In genomic region chr6:118743744-118744143, GRCh38 we compare ENCODE assay signal across 23 cellular contexts.
DNase-seq lines count a peak whose midpoint lies in the region; ATAC-seq and TF ChIP-seq lines count a peak whose summit lies in the region.
"Had no signal": no experiment of that assay in that cellular context is flagged by ENCODE, and none has a peak within 500 bp of the region (broad histone marks: within the 10 kb centered on the region; RNA-seq: fewer than 3 reads in every experiment).

No MANE protein-coding gene starts in this region.

- no peaks in the 10 kb centered on the region for H3K36me3 ChIP-seq in adipocyte (ENCODE audit: control insufficient read depth, insufficient read depth, low read length, severe bottlenecking)
- H3K36me3 ChIP-seq: left lung, right lobe of liver, thyroid gland, WERI-Rb-1 had no signal

- ATAC-seq in left ventricle myocardium superior (peak; percentile 68), GM21528 (IDR thresholded peaks at IDR 0.05; ENCODE audit: low FRiP score, unreplicated experiment) (no peak)
- ATAC-seq: left lung; natural killer cell treated with Interleukin-12 subunit alpha and Interleukin-12 subunit beta and Interleukin-15 and Interleukin-18, amount 100 ng/mL, for 72 hours had no signal

- H3K4me3 ChIP-seq in adipocyte (ENCODE audit: low read length): no peak overlapping the region
- H3K4me3 ChIP-seq: dorsolateral prefrontal cortex, hepatocyte, left lung, right lobe of liver, thyroid gland had no signal

- peaks cover 5% of the 10 kb centered on the region for H3K4me1 ChIP-seq in adipocyte (ENCODE audit: control insufficient read depth, insufficient read depth, low read length)
- H3K4me1 ChIP-seq: right lobe of liver, thyroid gland had no signal

- H3K27me3 ChIP-seq in adipocyte (replicated peaks; ENCODE audit: control insufficient read depth, insufficient read depth, low read length): no peaks in the 10 kb centered on the region
- H3K27me3 ChIP-seq: dorsolateral prefrontal cortex, hepatocyte, left lung, right lobe of liver, thyroid gland had no signal

- H3K9me3 ChIP-seq in adipocyte (ENCODE audit: control insufficient read depth, low read length): no peaks in the 10 kb centered on the region
- H3K9me3 ChIP-seq: left lung, right lobe of liver, thyroid gland had no signal

- DNase-seq in AG08395 (ENCODE audit: low spot score) (peak; percentile 41), GM04503 (ENCODE audit: low read depth) (peak; percentile 48), adipocyte (ENCODE audit: low read depth) (peak; percentile 43), left ventricle myocardium superior (no peak), GM03348 (ENCODE audit: low spot score) (no peak), GM13977 (ENCODE audit: low spot score) (no peak)
- DNase-seq: activated CD4-positive, alpha-beta T cell treated with anti-CD3 and anti-CD28 coated beads, Interleukin-2, amount 10 ng/mL, durations not matched to agents 24 days and 14 days; anterior cingulate cortex; CD4-positive, alpha-beta T cell; cerebellar nuclear complex; dorsolateral prefrontal cortex; Karpas-422; left lung; NCI-H187 treated with DMSO at 0.1 percent for 48 hours; NCI-H2227 treated with DMSO at 0.1 percent for 48 hours; NCI-H748 treated with DMSO at 0.1 percent for 48 hours; right lobe of liver; stimulated activated CD4-positive, alpha-beta T cell treated with anti-CD3 and anti-CD28 coated beads, Interleukin-15, amount 100 ng/mL, for 24 hours; thyroid gland; WERI-Rb-1 had no signal

- intact Hi-C loops in left ventricle myocardium superior (cut with micrococcal nuclease): no loop called here

- no peak overlapping the region for H3K9ac ChIP-seq in adipocyte (ENCODE audit: low read length)

- in situ Hi-C loops in GM13977 (cut with MboI; ENCODE audit: low pct_unique_long_range_greater_than_20kb, low sequenced_read_pairs, unreplicated experiment): no loop called here

- TF ChIP-seq CTCF in GM13977 (IDR thresholded peaks at IDR 0.05; ENCODE audit: extremely low read depth, insufficient read depth, missing control alignments): no peak

Comparison
In these comparisons a context has a peak if more than half of its experiments do, and no peak if none do; other contexts are left out.
1. DNase-seq: peak in AG08395 (single experiment), GM04503 (single experiment) and adipocyte (single experiment); none in left ventricle myocardium superior (single experiment), GM03348 (single experiment) and GM13977 (single experiment).